In genomic region chr16:29809850-29810698, GRCh38 we compare ENCODE assay signal across 9 cellular contexts. TPM values are rescaled to one million over a fixed set of nuclear protein-coding genes. Genes with fewer than 3 reads are reported as not detected.
A peak's percentile ranks its signal among the peaks of the same experiment; 100 is the strongest.
DNase-seq lines count a peak whose midpoint lies in the region; ATAC-seq, FAIRE-seq and TF ChIP-seq lines count a peak whose summit lies in the region.
"Had no signal": no experiment of that assay in that cellular context is flagged by ENCODE, and none has a peak within 500 bp of the region (broad histone marks: within the 10 kb centered on the region; RNA-seq: fewer than 3 reads in every experiment).

No MANE protein-coding gene starts in this region.

- H3K27ac ChIP-seq in Panc1 (ENCODE audit: low read length) (peak overlapping the region; percentile 83), kidney (ENCODE audit: low read depth in 2 of 2, low read length in 2 of 2) (peak overlapping the region in 1 of 2 donors; percentile 95)

- H3K9me3 Mint-ChIP-seq in nephron progenitor cell: no peaks in the 10 kb centered on the region

- no peaks in the 10 kb centered on the region for H3K27me3 ChIP-seq in Panc1 (ENCODE audit: control insufficient read depth, insufficient read depth, low read length)
- H3K27me3 ChIP-seq: right lobe of liver had no signal

- H3K4me3 ChIP-seq in Panc1 (ENCODE audit: low read depth in 2 of 2, low read length in 2 of 2) (peak overlapping the region; percentile 83 to 89), kidney (ENCODE audit: low read length in 2 of 2) (no peak overlapping the region)

- peaks cover 2% of the 10 kb centered on the region for H3K27me3 Mint-ChIP-seq in nephron progenitor cell (ENCODE audit: low read depth, poor library complexity)

- no peak for TF ChIP-seq POLR2A in GM12891 (IDR thresholded peaks at IDR 0.05; ENCODE audit: low read depth, low read length)

- no peaks in the 10 kb centered on the region for H3K9me3 ChIP-seq in Panc1 (ENCODE audit: control insufficient read depth, insufficient read depth, low read depth, low read length)
- H3K9me3 ChIP-seq in kidney (ENCODE audit: control insufficient read depth in 1 of 2, low read length in 2 of 2): no peaks in the 10 kb centered on the region
- H3K9me3 ChIP-seq: right lobe of liver had no signal

- intact Hi-C loops in Panc1 (cut with micrococcal nuclease; ENCODE audit: unreplicated experiment): loop anchor here (10.0 kb wide), 1 partner anchor 115 kb away; no protein-coding TSS in a partner anchor
- intact Hi-C loops in kidney (cut with DNase I): no loop called here

- H3K4me1 Mint-ChIP-seq in nephron progenitor cell: peaks cover 72% of the 10 kb centered on the region

- in situ Hi-C loops in Panc1 (cut with HindIII; ENCODE audit: low pct_unique_long_range_greater_than_20kb, low sequenced_read_pairs): no loop called here
- in situ Hi-C loops in GM13976 (cut with MboI; ENCODE audit: low sequenced_read_pairs, unreplicated experiment): no loop called here

- peaks cover 34% of the 10 kb centered on the region for H3K4me1 ChIP-seq in Panc1 (ENCODE audit: control insufficient read depth, insufficient read depth, low read length)
- H3K4me1 ChIP-seq in kidney (ENCODE audit: control insufficient read depth in 1 of 2, insufficient read depth in 1 of 2, low read depth in 1 of 2, low read length in 2 of 2): peaks cover 12 to 36% of the 10 kb centered on the region in 2 donors

- H3K36me3 Mint-ChIP-seq in nephron progenitor cell (ENCODE audit: low read depth): peaks cover 5% of the 10 kb centered on the region

- ATAC-seq in Panc1 (no peak), GM21786 (IDR thresholded peaks at IDR 0.05; ENCODE audit: unreplicated experiment) (no peak), GM18520 (IDR thresholded peaks at IDR 0.05; ENCODE audit: unreplicated experiment) (no peak)

- POLR2A ChIA-PET in Panc1 (lab: Charles Lee): no interaction called here

- H3K9ac ChIP-seq in kidney (ENCODE audit: low read length in 2 of 2): no peak overlapping the region

- peak overlapping the region; percentile 99 for H3K27ac Mint-ChIP-seq in nephron progenitor cell

- CTCF ChIA-PET in Panc1 (lab: Charles Lee): interaction anchor here (0.6 kb wide), 1 partner anchor 19 kb away, joined by 8 read pairs; no protein-coding TSS in a partner anchor

- no peak for DNase-seq in GM12891 (ENCODE audit: insufficient read length, low spot score)
- DNase-seq in Panc1 (ENCODE audit: low read depth, low spot score): no peak
- peak; percentile 54 for DNase-seq in central memory CD4-positive, alpha-beta T cell
- DNase-seq in nephron progenitor cell: peak; percentile 50
- DNase-seq in GM13976 (ENCODE audit: low spot score): no peak
- no peak for DNase-seq in kidney

- BruUV-seq in Panc1 (replicated peaks; lab: Mats Ljungman, UMichigan): no TSS peak

- H3K4me3 Mint-ChIP-seq in nephron progenitor cell: peak overlapping the region; percentile 93

- FAIRE-seq in GM12891 (lab: Jason Lieb, UNC) (no peak), kidney (lab: Jason Lieb, UNC) (no peak)

- peaks cover 7% of the 10 kb centered on the region; the same call in 1 of the 2 replicates for H3K36me3 ChIP-seq in Panc1 (ENCODE audit: control insufficient read depth, insufficient read depth, low read length)
- peaks cover 0 to 3% of the 10 kb centered on the region in 2 donors for H3K36me3 ChIP-seq in kidney (ENCODE audit: control insufficient read depth in 1 of 2, insufficient read depth in 2 of 2, low read length in 2 of 2)

- TF ChIP-seq CTCF in Panc1 (IDR thresholded peaks at IDR 0.05) (no peak), nephron progenitor cell (IDR thresholded peaks at IDR 0.05) (no peak), GM13976 (IDR thresholded peaks at IDR 0.05; ENCODE audit: borderline replicate concordance, control extremely low read depth, extremely low read depth, insufficient read depth, missing control alignments) (no peak), kidney (IDR thresholded peaks at IDR 0.05; ENCODE audit: borderline replicate concordance, extremely low read depth, insufficient read depth) (no peak)

TF ChIP-seq in GM12891, 5 proteins besides CTCF, POLR2A, EP300 and RAD21:
- TF ChIP-seq SPI1 (IDR thresholded peaks at IDR 0.05; ENCODE audit: low read depth, low read length) (no peak), POU2F2 (IDR thresholded peaks at IDR 0.05; ENCODE audit: low read depth, low read length) (no peak), POLR2AphosphoS5 (IDR thresholded peaks at IDR 0.05; ENCODE audit: low read depth, low read length) (peak; percentile 27; the same call in 1 of the 2 replicates)

RNA-seq across cellular contexts. Expression of gene PRRT2, which starts 1.9 kb away (rescaled TPM):
- 0.36 TPM for polyA plus RNA-seq in GM12891 (2012; ENCODE audit: low read depth, missing spikeins)
- total RNA-seq in Panc1 (2021; ENCODE audit: unreplicated experiment): 9.7 TPM
- polyA plus RNA-seq in Panc1 (2012; ENCODE audit: insufficient read length): 7.7 TPM
- 1.9 TPM for total RNA-seq in kidney
- polyA plus RNA-seq in kidney (ENCODE audit: insufficient read depth, low read depth, low replicate concordance): 0.88 TPM

RNA-seq across cellular contexts. Expression of gene MAZ, which starts 3.7 kb away (rescaled TPM):
- 133 TPM for polyA plus RNA-seq in GM12891 (2012; ENCODE audit: low read depth, missing spikeins)
- total RNA-seq in Panc1 (2021; ENCODE audit: unreplicated experiment) (426 TPM), kidney (137 TPM)
- polyA plus RNA-seq in Panc1 (2012; ENCODE audit: insufficient read length): 591 TPM
- 85.5 TPM for polyA plus RNA-seq in kidney (ENCODE audit: insufficient read depth, low read depth, low replicate concordance)

RNA-seq across cellular contexts. Expression of gene PAGR1, which starts 5.9 kb away (rescaled TPM):
- 16.9 TPM for polyA plus RNA-seq in GM12891 (2012; ENCODE audit: low read depth, missing spikeins)
- total RNA-seq in Panc1 (2021; ENCODE audit: unreplicated experiment): 42.5 TPM
- 41.6 TPM for polyA plus RNA-seq in Panc1 (2012; ENCODE audit: insufficient read length)
- total RNA-seq in kidney: 23.5 TPM
- polyA plus RNA-seq in kidney (ENCODE audit: insufficient read depth, low read depth, low replicate concordance): 30.0 TPM

RNA-seq across cellular contexts. Expression of gene MVP, which starts 10.2 kb away (rescaled TPM):
- polyA plus RNA-seq in GM12891 (2012; ENCODE audit: low read depth, missing spikeins): 56.5 TPM
- total RNA-seq in Panc1 (2021; ENCODE audit: unreplicated experiment) (107 TPM), kidney (271 TPM)
- polyA plus RNA-seq in Panc1 (2012; ENCODE audit: insufficient read length): 210 TPM
- polyA plus RNA-seq in kidney (ENCODE audit: insufficient read depth, low read depth, low replicate concordance): 123 TPM

RNA-seq across cellular contexts. Expression of gene KIF22, which starts 19.5 kb away (rescaled TPM):
- 52.3 TPM for polyA plus RNA-seq in GM12891 (2012; ENCODE audit: low read depth, missing spikeins)
- total RNA-seq in Panc1 (2021; ENCODE audit: unreplicated experiment) (111 TPM), kidney (32.3 TPM)
- polyA plus RNA-seq in Panc1 (2012; ENCODE audit: insufficient read length): 82.0 TPM
- polyA plus RNA-seq in kidney (ENCODE audit: insufficient read depth, low read depth, low replicate concordance): 42.9 TPM

Comparison
In these comparisons a context has a peak if more than half of its experiments do, and no peak if none do; other contexts are left out.
1. DNase-seq: peak in central memory CD4-positive, alpha-beta T cell (single experiment) and nephron progenitor cell (single experiment); none in GM12891 (single experiment), Panc1 (single experiment), GM13976 (single experiment) and kidney (single experiment).
2. H3K4me3 ChIP-seq: peak in Panc1 (2 of 2); none in kidney (0 of 2).